ENCODE assay signal across 1 cellular context in the genomic region with DNA sequence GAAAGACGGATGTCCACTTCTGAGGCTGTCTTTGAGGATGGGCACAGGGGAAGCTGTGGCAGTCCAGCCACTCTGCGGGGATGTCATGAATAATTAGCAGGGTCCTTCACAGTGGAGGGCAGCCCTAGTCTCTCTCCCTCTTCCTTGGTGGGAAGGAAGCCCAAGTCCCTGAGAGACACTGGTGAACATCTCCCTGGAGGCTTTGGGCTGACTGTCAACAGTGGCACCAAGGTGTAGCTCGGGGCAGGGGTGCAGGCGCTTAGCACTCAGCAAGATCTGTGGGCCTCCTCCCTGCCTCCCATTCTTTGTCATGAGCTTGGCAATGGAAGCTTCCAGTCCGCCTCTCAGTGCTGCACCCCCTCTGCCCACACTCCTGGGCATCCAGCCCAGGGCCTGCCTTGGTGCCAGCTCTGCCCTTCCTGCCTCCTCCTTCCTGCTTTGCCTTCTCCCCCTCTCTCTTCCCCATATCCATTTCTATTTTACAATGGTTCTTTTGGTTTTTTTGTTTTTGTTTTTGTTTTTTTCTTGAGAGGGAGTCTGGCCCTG.
TF ChIP-seq lines count a peak whose summit lies in the region.

No MANE protein-coding gene starts in this region.

TF ChIP-seq in HepG2, 621 proteins besides CTCF, POLR2A, EP300 and RAD21 (continued from another document):
- TF ChIP-seq HMGXB4 (CRISPR knock-in tag; IDR thresholded peaks at IDR 0.05; ENCODE audit: borderline replicate concordance in 1 of 2, low read depth in 1 of 2) = no peak
- TF ChIP-seq, protein P1, sequence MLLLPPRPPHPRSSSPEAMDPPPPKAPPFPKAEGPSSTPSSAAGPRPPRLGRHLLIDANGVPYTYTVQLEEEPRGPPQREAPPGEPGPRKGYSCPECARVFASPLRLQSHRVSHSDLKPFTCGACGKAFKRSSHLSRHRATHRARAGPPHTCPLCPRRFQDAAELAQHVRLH (CRISPR knock-in tag; IDR thresholded peaks at IDR 0.05; ENCODE audit: borderline replicate concordance, low read depth) = no peak
- no peak for TF ChIP-seq CBX1 (IDR thresholded peaks at IDR 0.05; ENCODE audit: low read depth)
- TF ChIP-seq ZNF572 (CRISPR knock-in tag; IDR thresholded peaks at IDR 0.05) = no peak
- no peak for TF ChIP-seq ZNF879 (CRISPR knock-in tag; IDR thresholded peaks at IDR 0.05)
- TF ChIP-seq ZNF781 (CRISPR knock-in tag; IDR thresholded peaks at IDR 0.05; ENCODE audit: borderline replicate concordance, not compliant biosample characterization) = no peak
- TF ChIP-seq AHR (CRISPR knock-in tag; IDR thresholded peaks at IDR 0.05) = no peak
- TF ChIP-seq MTF2 (CRISPR knock-in tag; IDR thresholded peaks at IDR 0.05; ENCODE audit: borderline replicate concordance) = no peak
- TF ChIP-seq FOXK1 (CRISPR knock-in tag; IDR thresholded peaks at IDR 0.05; ENCODE audit: borderline replicate concordance, low read depth) = no peak
- TF ChIP-seq ZNF292 (CRISPR knock-in tag; IDR thresholded peaks at IDR 0.05; ENCODE audit: borderline replicate concordance, low read depth) = no peak
- TF ChIP-seq KLF11 (CRISPR knock-in tag; IDR thresholded peaks at IDR 0.05) = no peak
- no peak for TF ChIP-seq ZC3H13 (CRISPR knock-in tag; IDR thresholded peaks at IDR 0.05)
- no peak for TF ChIP-seq ZFAT (CRISPR knock-in tag; conservative IDR thresholded peaks at IDR 0.05)
- no peak for TF ChIP-seq DNMT1 (CRISPR knock-in tag; IDR thresholded peaks at IDR 0.05)
- TF ChIP-seq ZKSCAN8 (CRISPR knock-in tag; IDR thresholded peaks at IDR 0.05; ENCODE audit: borderline replicate concordance) = no peak
